In the genomic region with DNA sequence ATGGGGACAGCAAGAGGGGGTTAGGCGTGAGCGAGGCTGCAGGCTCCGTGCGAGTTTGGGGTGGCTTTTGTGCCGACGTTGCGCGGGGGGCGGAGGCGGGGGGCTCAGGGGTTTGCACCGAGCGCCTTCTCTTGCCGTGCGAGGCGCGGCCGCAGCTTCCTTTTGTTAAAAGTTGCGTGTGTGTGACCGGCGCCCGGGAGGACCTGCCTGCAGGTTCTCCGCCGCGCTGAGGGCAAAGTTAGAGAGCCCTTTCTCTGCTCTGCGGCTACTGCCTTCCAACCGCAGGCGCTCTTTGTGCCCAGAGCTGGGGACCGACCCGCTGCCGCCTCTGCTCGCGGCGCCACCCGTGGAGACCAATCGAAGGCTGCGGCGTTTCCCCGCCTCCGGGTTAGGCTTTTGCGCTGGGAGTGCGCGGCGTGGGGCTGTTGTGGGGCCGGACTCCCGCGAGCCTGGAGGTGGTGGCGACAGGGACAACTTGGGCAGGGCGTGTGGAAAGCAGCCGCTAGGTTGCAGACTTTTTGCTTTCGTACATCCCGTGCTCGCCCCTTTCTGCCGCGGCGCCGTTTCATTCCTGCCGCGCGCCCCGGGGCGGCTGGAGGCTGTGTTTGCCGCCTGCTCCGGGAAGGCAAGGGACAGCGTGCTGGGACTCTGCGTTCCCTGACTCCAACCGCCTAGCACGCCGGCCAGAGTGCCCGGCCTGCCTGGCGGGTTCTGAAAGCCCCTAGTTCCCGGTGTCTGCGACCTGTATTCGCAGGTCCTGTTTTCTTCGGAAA, we compare ENCODE assay signal across 8 cellular contexts. TPM values are rescaled to one million over a fixed set of nuclear protein-coding genes. Genes with fewer than 3 reads are reported as not detected.
DNase-seq lines count a peak whose midpoint lies in the region; ATAC-seq and TF ChIP-seq lines count a peak whose summit lies in the region.

No MANE protein-coding gene starts in this region.

- peak overlapping the region; percentile 79 for H3K4me3 Mint-ChIP-seq in T-helper 2 cell treated with Interferon-gamma antibody and Interleukin-4, amounts not matched to agents 5 μg/mL and 100 μg/mL, for 36 hours
- H3K4me3 Mint-ChIP-seq in chondrocyte (ENCODE audit: unreplicated experiment) = peak overlapping the region; percentile 84

- no peak for TF ChIP-seq RAD21 in Ishikawa (IDR thresholded peaks at IDR 0.05; ENCODE audit: low read depth)

- DNase-seq in AG04450 (ENCODE audit: low read depth, low spot score) = no peak
- peak; percentile 33 for DNase-seq in T-helper 2 cell treated with Interferon-gamma antibody and Interleukin-4, amounts not matched to agents 5 μg/mL and 100 μg/mL, for 36 hours (ENCODE audit: low spot score)
- DNase-seq in chondrocyte (ENCODE audit: low spot score) = no peak
- peak in 1 of 2 donors; percentile 58 for DNase-seq in left colon
- peak; percentile 1 to 21 (median 2) for DNase-seq in stimulated activated CD4-positive, alpha-beta T cell treated with anti-CD3 and anti-CD28 coated beads, Interleukin-12 subunit alpha, Interleukin-12 subunit beta, amount 100 ng/mL, for 48 hours (ENCODE audit: low read depth in 2 of 3, low spot score in 1 of 3)

- no peaks in the 10 kb centered on the region for H3K36me3 Mint-ChIP-seq in T-helper 2 cell treated with Interferon-gamma antibody and Interleukin-4, amounts not matched to agents 5 μg/mL and 100 μg/mL, for 36 hours (ENCODE audit: low read depth)
- H3K36me3 Mint-ChIP-seq in chondrocyte (ENCODE audit: low read depth) = no peaks in the 10 kb centered on the region

- CTCF ChIA-PET in AG04450 (lab: Charles Lee) = no interaction called here

- no peak for TF ChIP-seq EP300 in Ishikawa (IDR thresholded peaks at IDR 0.05; ENCODE audit: borderline replicate concordance)

- no peak overlapping the region for H3K27ac ChIP-seq in AG04450 (ENCODE audit: low read depth, low read length)

- H3K27me3 Mint-ChIP-seq in T-helper 2 cell treated with Interferon-gamma antibody and Interleukin-4, amounts not matched to agents 5 μg/mL and 100 μg/mL, for 36 hours (ENCODE audit: low read depth) = peaks cover 71% of the 10 kb centered on the region
- peaks cover 3% of the 10 kb centered on the region for H3K27me3 Mint-ChIP-seq in chondrocyte (ENCODE audit: low read depth)

- H3K4me1 Mint-ChIP-seq in T-helper 2 cell treated with Interferon-gamma antibody and Interleukin-4, amounts not matched to agents 5 μg/mL and 100 μg/mL, for 36 hours (ENCODE audit: low read depth) = peaks cover 9% of the 10 kb centered on the region
- H3K4me1 Mint-ChIP-seq in chondrocyte (ENCODE audit: low read depth) = peaks cover 46% of the 10 kb centered on the region

- H3K9me3 ChIP-seq in AG04450 (ENCODE audit: control insufficient read depth, insufficient read depth, low read length) = peaks cover 8% of the 10 kb centered on the region; the same call in 1 of the 2 replicates

- no peak overlapping the region for H3K27ac Mint-ChIP-seq in T-helper 2 cell treated with Interferon-gamma antibody and Interleukin-4, amounts not matched to agents 5 μg/mL and 100 μg/mL, for 36 hours
- peak overlapping the region; percentile 10 for H3K27ac Mint-ChIP-seq in chondrocyte (ENCODE audit: unreplicated experiment)

- POLR2A ChIA-PET in AG04450 (lab: Yijun Ruan, JAX) = no interaction called here

- peak overlapping the region; percentile 50 for H3K4me3 ChIP-seq in AG04450 (ENCODE audit: low read depth, low read length)

- H3K27me3 ChIP-seq in AG04450 (ENCODE audit: control insufficient read depth, insufficient read depth, low read length) = peaks cover 39% of the 10 kb centered on the region

- no peaks in the 10 kb centered on the region for H3K9me3 Mint-ChIP-seq in T-helper 2 cell treated with Interferon-gamma antibody and Interleukin-4, amounts not matched to agents 5 μg/mL and 100 μg/mL, for 36 hours
- no peaks in the 10 kb centered on the region for H3K9me3 Mint-ChIP-seq in chondrocyte (ENCODE audit: low read depth)

- 0 out of 2 replicates have a peak, but pooled peaks have one; percentile 9 for TF ChIP-seq CTCF in AG04450 (IDR thresholded peaks at IDR 0.05; ENCODE audit: low read depth, low read length)
- peak; percentile 73 for TF ChIP-seq CTCF in chondrocyte (IDR thresholded peaks at IDR 0.05)

- ATAC-seq in GM18502 (IDR thresholded peaks at IDR 0.05; ENCODE audit: poor library complexity, unreplicated experiment) = peak; percentile 64
- ATAC-seq in left colon = peak; percentile 83
- no peak for ATAC-seq in GM21367 (IDR thresholded peaks at IDR 0.05; ENCODE audit: unreplicated experiment)

- intact Hi-C loops in left colon (cut with DNase I, micrococcal nuclease) = no loop called here

TF ChIP-seq in Ishikawa, 13 proteins besides CTCF, POLR2A, EP300 and RAD21:
- TF ChIP-seq, protein P1, sequence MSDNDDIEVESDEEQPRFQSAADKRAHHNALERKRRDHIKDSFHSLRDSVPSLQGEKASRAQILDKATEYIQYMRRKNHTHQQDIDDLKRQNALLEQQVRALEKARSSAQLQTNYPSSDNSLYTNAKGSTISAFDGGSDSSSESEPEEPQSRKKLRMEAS (IDR thresholded peaks at IDR 0.05) = peak; percentile 60; the same call in 1 of the 2 replicates
- no peak for TF ChIP-seq CEBPB (IDR thresholded peaks at IDR 0.05)

RNA-seq across cellular contexts. Expression of a gene that starts 0.8 kb away (rescaled TPM):
- 0.07 and 0.09 TPM in 2 replicates for polyA plus RNA-seq in AG04450 (2011; rRNA removed)
- polyA minus RNA-seq in AG04450 (2011; rRNA and poly(A)+ RNA removed) = 0.09 TPM in 1 of 2 replicates, not detected in the other
- total RNA-seq in chondrocyte (3.1 to 6.7 TPM (median 6.4 TPM) in 3 replicates), left colon (1 to 10 TPM; 4.1 to 10.0 TPM)

Comparison
In these comparisons a context has a peak if more than half of its experiments do, and no peak if none do; other contexts are left out.
1. DNase-seq: peak in T-helper 2 cell treated with Interferon-gamma antibody and Interleukin-4, amounts not matched to agents 5 μg/mL and 100 μg/mL, for 36 hours (single experiment) and stimulated activated CD4-positive, alpha-beta T cell treated with anti-CD3 and anti-CD28 coated beads, Interleukin-12 subunit alpha, Interleukin-12 subunit beta, amount 100 ng/mL, for 48 hours (3 of 3); none in AG04450 (single experiment) and chondrocyte (single experiment).